Comparison of ENCODE assay signal across 8 cellular contexts in genomic region chr3:196322-197153, GRCh38. TPM values are rescaled to one million over a fixed set of nuclear protein-coding genes. Genes with fewer than 3 reads are reported as not detected.
DNase-seq lines count a peak whose midpoint lies in the region; ATAC-seq and TF ChIP-seq lines count a peak whose summit lies in the region.

Gene CHL1, plus strand, starts transcription at chr3:196763. Its CDS starts 123,014 bp downstream, at chr3:319777.

- H3K4me2 ChIP-seq in neural cell (ENCODE audit: low read length) = peak within 1 kb of the TSS; percentile 62

- TF ChIP-seq RAD21 in neural cell (conservative IDR thresholded peaks at IDR 0.05) = peak; percentile 28

- no peak for TF ChIP-seq CTCF in neural cell (IDR thresholded peaks at IDR 0.05; ENCODE audit: poor library complexity, severe bottlenecking)

- no peaks in the 10 kb centered on the region for H3F3A ChIP-seq in neural cell (ENCODE audit: insufficient read depth, low read length, poor library complexity, severe bottlenecking)

- H3K27me3 ChIP-seq in HUES6 (ENCODE audit: control insufficient read depth, insufficient read depth, low read length) (peaks cover 86% of the 10 kb centered on the region), endocrine pancreas (ENCODE audit: control insufficient read depth, insufficient read depth, low read length) (no peaks in the 10 kb centered on the region), neural cell (ENCODE audit: insufficient read depth, low read depth, low read length) (no peaks in the 10 kb centered on the region)

- no peaks in the 10 kb centered on the region for H3K9me2 ChIP-seq in neural cell (ENCODE audit: insufficient read depth, low read length)

- peak; percentile 6 for TF ChIP-seq EP300 in neural cell (conservative IDR thresholded peaks at IDR 0.05; ENCODE audit: poor library complexity, severe bottlenecking)

- H3K36me3 ChIP-seq in ES-I3 (ENCODE audit: insufficient read depth, low read length) (no peaks in the 10 kb centered on the region), HUES6 (ENCODE audit: control insufficient read depth, insufficient read depth, low read length) (no peaks in the 10 kb centered on the region), endocrine pancreas (ENCODE audit: control insufficient read depth, insufficient read depth, low read length) (no peaks in the 10 kb centered on the region), neural cell (ENCODE audit: insufficient read depth, low read length) (no peaks in the 10 kb centered on the region)

- H3K79me2 ChIP-seq in neural cell (replicated peaks; ENCODE audit: insufficient read depth, low read length) = peaks cover 23% of the 10 kb centered on the region

- H3K4me1 ChIP-seq in ES-I3 (ENCODE audit: insufficient read depth, low read length) (no peaks in the 10 kb centered on the region), HUES6 (ENCODE audit: control insufficient read depth, insufficient read depth, low read length) (peaks cover 4% of the 10 kb centered on the region; the same call in 1 of the 2 replicates), endocrine pancreas (ENCODE audit: control insufficient read depth, insufficient read depth, low read length) (peaks cover 13% of the 10 kb centered on the region)

- H3K27ac ChIP-seq in HUES6 (ENCODE audit: low read depth, low read length) = no peak within 1 kb of the TSS
- H3K27ac ChIP-seq in neural cell (ENCODE audit: low read length) = peak within 1 kb of the TSS; percentile 74

- peak within 1 kb of the TSS; percentile 74 for H3K4me3 ChIP-seq in HUES6 (ENCODE audit: low read depth, low read length)
- H3K4me3 ChIP-seq in endocrine pancreas (ENCODE audit: control insufficient read depth, insufficient read depth, low read length) = peak within 1 kb of the TSS; percentile 78
- peak within 1 kb of the TSS; percentile 81 for H3K4me3 ChIP-seq in neural cell (ENCODE audit: low read length)

- H3K9me3 ChIP-seq in ES-I3 (ENCODE audit: control insufficient read depth, insufficient read depth, low read length) (no peaks in the 10 kb centered on the region), HUES6 (ENCODE audit: control insufficient read depth, insufficient read depth, low read depth, low read length) (no peaks in the 10 kb centered on the region), endocrine pancreas (ENCODE audit: control insufficient read depth, low read length) (no peaks in the 10 kb centered on the region), neural cell (ENCODE audit: low read length) (no peaks in the 10 kb centered on the region)

- H2AFZ ChIP-seq in neural cell (ENCODE audit: low read depth, low read length) = peak within 1 kb of the TSS; percentile 60

- H3K9ac ChIP-seq in ES-I3 (ENCODE audit: low read depth, low read length) (peak within 1 kb of the TSS; percentile 63; the same call in 1 of the 2 replicates), HUES6 (ENCODE audit: low read length) (peak within 1 kb of the TSS; percentile 23), endocrine pancreas (ENCODE audit: control insufficient read depth, insufficient read depth, low read length) (peak within 1 kb of the TSS; percentile 81), neural cell (ENCODE audit: low read length) (peak within 1 kb of the TSS; percentile 88)

- no peaks in the 10 kb centered on the region for H4K20me1 ChIP-seq in neural cell (ENCODE audit: insufficient read depth)

- no peak for ATAC-seq in HG03521 (IDR thresholded peaks at IDR 0.05; ENCODE audit: unreplicated experiment)

- DNase-seq in NCI-H1105 treated with DMSO at 0.1 percent for 48 hours (lab: John Stamatoyannopoulos, UW) (no peak), activated T-cell treated with anti-CD3 and anti-CD28 coated beads for 4 hours (no peak)
- no peak for DNase-seq in stimulated activated CD4-positive, alpha-beta T cell treated with anti-CD3 and anti-CD28 coated beads, Interleukin-1b, Interleukin-23, amount 100 ng/mL, for 48 hours

TF ChIP-seq in neural cell, 6 proteins besides CTCF, POLR2A, EP300 and RAD21:
- TF ChIP-seq SMC3 (conservative IDR thresholded peaks at IDR 0.05; ENCODE audit: poor library complexity) (no peak), POLR2AphosphoS5 (IDR thresholded peaks at IDR 0.05) (peak; percentile 56), TAF1 (IDR thresholded peaks at IDR 0.05; ENCODE audit: low read depth) (no peak), EZH2 (IDR thresholded peaks at IDR 0.05; ENCODE audit: borderline replicate concordance, insufficient read depth, low read length, poor library complexity, severe bottlenecking) (no peak), MXI1 (conservative IDR thresholded peaks at IDR 0.05; ENCODE audit: poor library complexity, severe bottlenecking) (peak; percentile 29), REST (IDR thresholded peaks at IDR 0.05; ENCODE audit: borderline replicate concordance) (peak; percentile 6)

RNA-seq across cellular contexts. Expression of gene CHL1, which starts in this region (rescaled TPM):
- 187 and 199 TPM in 2 replicates for polyA plus RNA-seq in neural cell
- polyA minus RNA-seq in neural cell = 521 and 631 TPM in 2 replicates

Comparison
In these comparisons a context has a peak if more than half of its experiments do, and no peak if none do; other contexts are left out.
1. H3K9ac ChIP-seq: peak in every context shown above with its lines; median percentile 88 in neural cell; 81 in endocrine pancreas; 63 in ES-I3; 23 in HUES6.